2 cellular contexts compared by ENCODE assay signal in the genomic region with DNA sequence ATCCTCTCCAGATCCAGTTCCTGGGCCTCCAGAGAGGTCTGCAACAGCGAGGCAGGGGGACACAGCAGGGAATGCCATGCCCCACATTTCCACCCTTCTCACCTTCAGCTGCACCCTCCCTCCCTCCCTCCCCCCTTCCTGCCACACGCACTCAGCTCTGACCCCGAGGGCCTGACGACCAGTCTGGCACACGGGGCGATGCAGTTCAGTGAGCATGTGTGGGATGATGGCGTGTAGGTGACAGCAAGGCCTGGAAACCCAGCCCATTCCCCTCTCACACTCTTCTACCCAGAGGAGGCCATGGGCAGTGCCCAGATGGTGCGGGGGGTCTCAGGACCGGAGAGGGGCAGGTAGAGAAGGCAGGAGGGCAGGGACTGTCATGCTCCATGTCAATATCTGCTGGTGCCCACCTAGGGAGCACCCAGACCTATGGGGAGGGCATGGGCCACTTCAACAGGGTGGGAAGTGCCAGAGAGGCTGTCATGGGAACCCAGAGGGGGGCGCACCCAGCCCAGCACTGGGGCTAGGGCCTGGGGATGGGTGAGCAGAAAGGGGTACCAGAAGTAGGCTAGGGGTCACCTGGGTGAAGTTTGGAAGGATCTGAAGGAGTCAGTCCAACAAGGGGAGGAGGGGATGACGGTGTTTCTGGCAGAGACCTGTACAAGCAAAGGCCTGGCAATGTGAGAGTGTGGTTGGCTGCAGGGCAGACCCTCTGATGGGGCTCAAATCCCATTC.
TF ChIP-seq lines count a peak whose summit lies in the region.

No MANE protein-coding gene starts in this region.

TF ChIP-seq in HEK293, 187 proteins besides CTCF, POLR2A, EP300 and RAD21:
- TF ChIP-seq ZFHX2 (tag by site-specific recombination; conservative IDR thresholded peaks at IDR 0.05): 0 out of 2 replicates have a peak, but pooled peaks have one; percentile 19
- TF ChIP-seq ZFP37 (tag by site-specific recombination; IDR thresholded peaks at IDR 0.05): no peak
- TF ChIP-seq, protein P1, sequence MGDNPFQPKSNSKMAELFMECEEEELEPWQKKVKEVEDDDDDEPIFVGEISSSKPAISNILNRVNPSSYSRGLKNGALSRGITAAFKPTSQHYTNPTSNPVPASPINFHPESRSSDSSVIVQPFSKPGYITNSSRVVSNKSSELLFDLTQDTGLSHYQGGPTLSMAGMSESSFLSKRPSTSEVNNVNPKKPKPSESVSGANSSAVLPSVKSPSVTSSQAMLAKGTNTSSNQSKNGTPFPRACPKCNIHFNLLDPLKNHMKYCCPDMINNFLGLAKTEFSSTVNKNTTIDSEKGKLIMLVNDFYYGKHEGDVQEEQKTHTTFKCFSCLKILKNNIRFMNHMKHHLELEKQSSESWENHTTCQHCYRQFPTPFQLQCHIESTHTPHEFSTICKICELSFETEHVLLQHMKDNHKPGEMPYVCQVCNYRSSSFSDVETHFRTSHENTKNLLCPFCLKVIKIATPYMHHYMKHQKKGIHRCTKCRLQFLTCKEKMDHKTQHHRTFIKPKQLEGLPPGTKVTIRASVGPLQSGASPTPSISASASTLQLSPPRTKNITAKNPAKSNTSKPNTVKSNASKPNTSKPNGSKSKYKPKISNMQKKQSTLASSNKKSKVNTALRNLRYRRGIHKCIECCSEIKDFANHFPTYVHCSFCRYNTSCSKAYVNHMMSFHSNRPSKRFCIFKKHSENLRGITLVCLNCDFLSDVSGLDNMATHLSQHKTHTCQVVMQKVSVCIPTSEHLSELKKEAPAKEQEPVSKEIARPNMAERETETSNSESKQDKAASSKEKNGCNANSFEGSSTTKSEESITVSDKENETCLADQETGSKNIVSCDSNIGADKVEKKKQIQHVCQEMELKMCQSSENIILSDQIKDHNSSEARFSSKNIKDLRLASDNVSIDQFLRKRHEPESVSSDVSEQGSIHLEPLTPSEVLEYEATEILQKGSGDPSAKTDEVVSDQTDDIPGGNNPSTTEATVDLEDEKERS (tag by site-specific recombination; IDR thresholded peaks at IDR 0.05): no peak

TF ChIP-seq in K562, 482 proteins besides CTCF, POLR2A, EP300 and RAD21:
- TF ChIP-seq SMAD2 (IDR thresholded peaks at IDR 0.05; ENCODE audit: low read depth, low read length) (no peak), POU5F1 (IDR thresholded peaks at IDR 0.05; ENCODE audit: borderline replicate concordance, low read depth, low read length, partially characterized antibody) (no peak), FOXK1 (CRISPR knock-in tag; IDR thresholded peaks at IDR 0.05; ENCODE audit: borderline replicate concordance) (no peak), ZFPM2 (CRISPR knock-in tag; IDR thresholded peaks at IDR 0.05) (no peak), RCOR1 (IDR thresholded peaks at IDR 0.05; ENCODE audit: borderline replicate concordance in 1 of 2, low read depth in 2 of 2, low read length in 2 of 2) (no peak), ZFP36 (IDR thresholded peaks at IDR 0.05; ENCODE audit: low read depth, low read length, partially characterized antibody) (no peak), ZSCAN32 (CRISPR knock-in tag; IDR thresholded peaks at IDR 0.05) (no peak)
- TF ChIP-seq, protein P2, sequence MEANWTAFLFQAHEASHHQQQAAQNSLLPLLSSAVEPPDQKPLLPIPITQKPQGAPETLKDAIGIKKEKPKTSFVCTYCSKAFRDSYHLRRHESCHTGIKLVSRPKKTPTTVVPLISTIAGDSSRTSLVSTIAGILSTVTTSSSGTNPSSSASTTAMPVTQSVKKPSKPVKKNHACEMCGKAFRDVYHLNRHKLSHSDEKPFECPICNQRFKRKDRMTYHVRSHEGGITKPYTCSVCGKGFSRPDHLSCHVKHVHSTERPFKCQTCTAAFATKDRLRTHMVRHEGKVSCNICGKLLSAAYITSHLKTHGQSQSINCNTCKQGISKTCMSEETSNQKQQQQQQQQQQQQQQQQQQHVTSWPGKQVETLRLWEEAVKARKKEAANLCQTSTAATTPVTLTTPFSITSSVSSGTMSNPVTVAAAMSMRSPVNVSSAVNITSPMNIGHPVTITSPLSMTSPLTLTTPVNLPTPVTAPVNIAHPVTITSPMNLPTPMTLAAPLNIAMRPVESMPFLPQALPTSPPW (CRISPR knock-in tag; IDR thresholded peaks at IDR 0.05): 0 out of 2 replicates have a peak, but pooled peaks have one; percentile 8
